In genomic region chr3:187963677-187964385, GRCh38 we compare ENCODE assay signal across 1 cellular context.
TF ChIP-seq lines count a peak whose summit lies in the region.

No MANE protein-coding gene starts in this region.

TF ChIP-seq in HepG2, 621 proteins besides CTCF, POLR2A, EP300 and RAD21 (continued from another document):
- TF ChIP-seq DMTF1 (CRISPR knock-in tag; IDR thresholded peaks at IDR 0.05) (no peak), ZNF234 (CRISPR knock-in tag; conservative IDR thresholded peaks at IDR 0.05) (no peak), FOXA1 (IDR thresholded peaks at IDR 0.05) (no peak), FOXA1 (CRISPR knock-in tag; IDR thresholded peaks at IDR 0.05) (no peak)
